Comparison of ENCODE assay signal across 1 cellular context in genomic region chr11:22879615-22880014, GRCh38.
TF ChIP-seq lines count a peak whose summit lies in the region.

No MANE protein-coding gene starts in this region.

TF ChIP-seq in endothelial cell of umbilical vein, 7 proteins besides CTCF, POLR2A, EP300 and RAD21 (continued from another document):
- TF ChIP-seq MAX (IDR thresholded peaks at IDR 0.05; ENCODE audit: insufficient read depth, insufficient read length): no peak
